In the genomic region with DNA sequence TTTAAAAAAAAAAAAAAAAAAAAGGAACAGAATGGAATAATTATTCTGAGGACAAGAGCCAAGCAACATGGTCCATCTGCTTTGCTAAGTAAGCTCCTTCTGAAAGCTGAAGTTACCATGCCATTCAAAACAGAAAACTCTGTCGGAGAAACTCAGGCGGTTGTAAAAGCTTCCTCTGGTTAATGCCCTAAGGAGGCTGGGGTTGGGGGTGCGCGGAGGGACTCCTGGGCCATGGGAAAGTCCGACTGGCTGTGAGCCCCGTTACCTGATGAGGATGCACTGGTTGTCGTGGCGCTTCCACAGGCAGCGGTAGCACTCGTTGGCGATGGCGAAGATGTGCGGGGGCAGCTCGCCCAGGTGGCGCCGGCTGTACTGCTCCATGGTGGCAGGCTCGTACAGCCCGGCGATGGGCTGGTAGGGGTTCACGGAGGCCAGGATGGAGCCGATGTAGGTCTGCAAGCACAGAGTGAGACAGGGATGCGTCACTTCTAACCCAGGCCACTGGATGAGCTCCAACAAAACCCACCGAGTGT, we compare ENCODE assay signal across 32 cellular contexts.
"Had no signal": no experiment of that assay in that cellular context is flagged by ENCODE, and none has a peak within 500 bp of the region (broad histone marks: within the 10 kb centered on the region; RNA-seq: fewer than 3 reads in every experiment).

No MANE protein-coding gene starts in this region.

- H3K27me3 ChIP-seq: adrenal gland, brain microvascular endothelial cell, esophagus muscularis mucosa, left lung, ovary, suprapubic skin, tibial artery had no signal

- H3K4me1 ChIP-seq: adrenal gland, psoas muscle had no signal

- H3K27me3 Mint-ChIP-seq: activated naive CD8-positive, alpha-beta T cell treated with anti-CD3 and anti-CD28 coated beads for 36 hours; dendritic cell treated with granulocyte-macrophage colony-stimulating factor and Interleukin-4, amounts not matched to agents 40 ng/mL and 50 ng/mL, for 4 days had no signal

- H3K9me3 Mint-ChIP-seq: activated CD4-positive, alpha-beta memory T cell treated with anti-CD3 and anti-CD28 coated beads for 36 hours; activated CD4-positive, alpha-beta T cell treated with anti-CD3 and anti-CD28 coated beads, Interleukin-2, amount 10 ng/mL, durations not matched to agents 24 days and 14 days; activated naive CD4-positive, alpha-beta T cell treated with anti-CD3 and anti-CD28 coated beads for 36 hours; activated naive CD8-positive, alpha-beta T cell treated with anti-CD3 and anti-CD28 coated beads for 36 hours; activated T-helper 1 cell treated with anti-CD3 and anti-CD28 coated beads, Interleukin-12 subunit alpha, Interleukin-12 subunit beta, Interleukin-2, Interleukin-4 antibody, amounts not matched to agents 30 ng/mL and 10 ng/mL and 1 ng/mL, durations not matched to agents 14 hours and 24 hours and 36 hours; dendritic cell treated with granulocyte-macrophage colony-stimulating factor and Interleukin-4, amounts not matched to agents 40 ng/mL and 50 ng/mL, for 4 days; naive B cell; T-helper 1 cell treated with Interleukin-12 subunit alpha and Interleukin-12 subunit beta and Interleukin-4 antibody, amounts not matched to agents 30 μg/mL and 1 μg/mL, for 36 hours had no signal

- FAIRE-seq: islet of Langerhans, TTC549 had no signal

- H3K36me3 ChIP-seq: adrenal gland, esophagus muscularis mucosa, left lung, ovary, suprapubic skin had no signal

- H3K4me3 ChIP-seq: adrenal gland, esophagus muscularis mucosa, left lung, lung, ovary, psoas muscle, suprapubic skin, tibial artery had no signal

- DNase-seq: activated CD4-positive, alpha-beta memory T cell treated with anti-CD3 and anti-CD28 coated beads for 36 hours; activated CD4-positive, alpha-beta T cell treated with anti-CD3 and anti-CD28 coated beads, Interleukin-2, amount 10 ng/mL, durations not matched to agents 24 days and 14 days; activated CD4-positive, CD25-positive, alpha-beta regulatory T cell treated with anti-CD3 and anti-CD28 coated beads, Interleukin-2, amount 50 U/mL, for 72 hours; activated CD8-positive, alpha-beta memory T cell treated with anti-CD3 and anti-CD28 coated beads, Interleukin-2, amount 50 U/mL, for 4 hours; activated effector memory CD4-positive, alpha-beta T cell treated with anti-CD3 and anti-CD28 coated beads, Interleukin-2, amount 50 U/mL, for 16 hours; activated naive CD4-positive, alpha-beta T cell treated with anti-CD3 and anti-CD28 coated beads for 36 hours; activated naive CD8-positive, alpha-beta T cell treated with anti-CD3 and anti-CD28 coated beads for 36 hours; activated T-cell treated with anti-CD3 and anti-CD28 coated beads, Interleukin-2, amount 50 U/mL, for 1 hour; adrenal gland; aorta; brain microvascular endothelial cell; foreskin melanocyte; naive B cell; nephron progenitor cell; ovary; psoas muscle; stimulated activated CD4-positive, alpha-beta T cell treated with anti-CD3 and anti-CD28 coated beads, Interleukin-15, amount 100 ng/mL, for 24 hours; stimulated activated CD4-positive, alpha-beta T cell treated with anti-CD3 and anti-CD28 coated beads, Interleukin-2, amount 100 ng/mL, for 24 hours; stimulated activated naive CD4-positive, alpha-beta T cell; SW 1271; T-helper 9 cell; tibial artery had no signal

- H3K27ac Mint-ChIP-seq: activated CD4-positive, alpha-beta memory T cell treated with anti-CD3 and anti-CD28 coated beads for 36 hours; activated CD4-positive, alpha-beta T cell treated with anti-CD3 and anti-CD28 coated beads, Interleukin-2, amount 10 ng/mL, durations not matched to agents 24 days and 14 days; activated naive CD4-positive, alpha-beta T cell treated with anti-CD3 and anti-CD28 coated beads for 36 hours; activated naive CD8-positive, alpha-beta T cell treated with anti-CD3 and anti-CD28 coated beads for 36 hours; activated T-helper 1 cell treated with anti-CD3 and anti-CD28 coated beads, Interleukin-12 subunit alpha, Interleukin-12 subunit beta, Interleukin-2, Interleukin-4 antibody, amounts not matched to agents 30 ng/mL and 10 ng/mL and 1 ng/mL, durations not matched to agents 14 hours and 24 hours and 36 hours; dendritic cell treated with granulocyte-macrophage colony-stimulating factor and Interleukin-4, amounts not matched to agents 40 ng/mL and 50 ng/mL, for 4 days; mesothelial cell of epicardium; naive B cell; nephron progenitor cell; T-helper 1 cell treated with Interleukin-12 subunit alpha and Interleukin-12 subunit beta and Interleukin-4 antibody, amounts not matched to agents 30 μg/mL and 1 μg/mL, for 36 hours had no signal

- H3K36me3 Mint-ChIP-seq: activated CD4-positive, alpha-beta memory T cell treated with anti-CD3 and anti-CD28 coated beads for 36 hours; activated naive CD8-positive, alpha-beta T cell treated with anti-CD3 and anti-CD28 coated beads for 36 hours; naive B cell had no signal

- H3K27ac ChIP-seq: adrenal gland, brain microvascular endothelial cell, esophagus muscularis mucosa, left lung, ovary, psoas muscle, suprapubic skin, tibial artery had no signal

- H3K9me3 ChIP-seq: adrenal gland, esophagus muscularis mucosa, left lung, ovary, psoas muscle, suprapubic skin, tibial artery had no signal

- H3K4me3 Mint-ChIP-seq: activated CD4-positive, alpha-beta memory T cell treated with anti-CD3 and anti-CD28 coated beads for 36 hours; activated CD4-positive, alpha-beta T cell treated with anti-CD3 and anti-CD28 coated beads, Interleukin-2, amount 10 ng/mL, durations not matched to agents 24 days and 14 days; activated naive CD4-positive, alpha-beta T cell treated with anti-CD3 and anti-CD28 coated beads for 36 hours; activated naive CD8-positive, alpha-beta T cell treated with anti-CD3 and anti-CD28 coated beads for 36 hours; activated T-helper 1 cell treated with anti-CD3 and anti-CD28 coated beads, Interleukin-12 subunit alpha, Interleukin-12 subunit beta, Interleukin-2, Interleukin-4 antibody, amounts not matched to agents 30 ng/mL and 10 ng/mL and 1 ng/mL, durations not matched to agents 14 hours and 24 hours and 36 hours; dendritic cell treated with granulocyte-macrophage colony-stimulating factor and Interleukin-4, amounts not matched to agents 40 ng/mL and 50 ng/mL, for 4 days; mesothelial cell of epicardium; naive B cell; nephron progenitor cell; T-helper 1 cell treated with Interleukin-12 subunit alpha and Interleukin-12 subunit beta and Interleukin-4 antibody, amounts not matched to agents 30 μg/mL and 1 μg/mL, for 36 hours had no signal
